24 cellular contexts compared by ENCODE assay signal in the genomic region with DNA sequence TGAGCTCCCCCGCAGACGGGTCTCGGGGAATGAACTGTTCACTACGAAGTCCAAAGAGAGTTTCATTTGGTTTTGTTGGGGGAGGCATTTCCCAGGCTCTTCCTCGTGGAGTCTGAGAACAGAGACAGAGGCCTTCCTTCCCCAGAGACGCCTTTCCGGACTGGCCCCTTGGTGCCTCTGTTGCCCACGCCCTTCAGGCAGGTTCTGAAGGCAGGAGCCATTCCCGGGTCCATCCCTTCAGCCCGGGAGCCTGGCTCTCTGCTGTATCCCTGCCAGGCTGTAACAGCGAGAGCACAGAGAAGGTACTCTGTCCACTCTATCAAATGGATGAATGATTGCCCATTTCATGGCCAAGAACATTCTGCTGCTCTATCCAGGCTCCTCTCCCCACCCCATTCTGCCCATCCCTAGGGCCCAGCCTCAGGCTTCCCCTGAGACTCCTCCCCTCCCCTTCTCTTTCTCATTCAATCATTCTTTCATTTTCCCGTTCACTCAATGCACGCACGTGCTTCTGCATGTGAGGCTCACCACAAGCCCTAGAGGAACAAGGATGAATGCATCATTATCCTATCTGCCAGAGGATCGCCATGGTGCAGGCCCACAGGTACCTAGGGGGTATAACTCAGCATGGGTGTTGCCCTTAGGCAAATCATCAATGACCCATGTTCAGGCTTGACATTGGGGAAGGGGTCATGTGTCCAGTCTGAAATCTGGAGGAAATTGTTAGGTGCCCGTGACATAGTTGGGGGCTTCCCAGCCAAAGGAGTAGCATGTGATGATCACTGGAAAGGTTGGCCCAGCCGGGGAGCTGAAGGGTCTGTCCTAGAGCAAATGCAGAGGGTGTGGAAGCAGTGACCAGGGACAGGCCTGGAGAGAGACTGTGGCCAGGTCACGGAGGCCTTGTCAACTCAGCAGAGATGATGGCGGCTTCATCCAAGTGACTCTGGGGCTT.
"Had no signal": no experiment of that assay in that cellular context is flagged by ENCODE, and none has a peak within 500 bp of the region (broad histone marks: within the 10 kb centered on the region; RNA-seq: fewer than 3 reads in every experiment).

No MANE protein-coding gene starts in this region.

- H3K9me3 ChIP-seq: colonic mucosa, heart right ventricle, psoas muscle, upper lobe of left lung had no signal

- DNase-seq: activated B cell treated with CpG ODN at 0.5 μM for 24 hours; activated CD4-positive, alpha-beta T cell treated with anti-CD3 and anti-CD28 coated beads, Interleukin-2, amount 50 U/mL, for 1 hour; activated CD8-positive, alpha-beta memory T cell treated with anti-CD3 and anti-CD28 coated beads, Interleukin-2, amount 10 ng/mL, durations not matched to agents 7 days and 5 days; activated CD8-positive, alpha-beta T cell treated with anti-CD3 and anti-CD28 coated beads, Interleukin-2, amount 10 ng/mL, durations not matched to agents 7 days and 5 days; activated naive CD4-positive, alpha-beta T cell treated with Interleukin-2 at 50 U/mL for 16 hours; activated T-cell treated with anti-CD3 and anti-CD28 coated beads, Interleukin-2, amount 50 U/mL, for 48 hours; cerebellar nuclear complex; colonic mucosa; dorsolateral prefrontal cortex; effector memory CD4-positive, alpha-beta T cell; naive B cell; occipital lobe; psoas muscle; stimulated activated CD4-positive, alpha-beta T cell treated with anti-CD3 and anti-CD28 coated beads, Interleukin-12 subunit alpha, Interleukin-12 subunit beta, amount 100 ng/mL, for 4 hours; stimulated activated CD4-positive, alpha-beta T cell treated with anti-CD3 and anti-CD28 coated beads, Interleukin-4, amount 100 ng/mL, for 1 hour; stimulated activated naive CD8-positive, alpha-beta T cell treated with anti-CD3 and anti-CD28 coated beads, Interleukin-15, Interleukin-2, amounts not matched to agents 100 U/mL and 50 U/mL, for 24 hours; T-helper 1 cell had no signal

- H3K27me3 Mint-ChIP-seq: activated CD8-positive, alpha-beta memory T cell treated with anti-CD3 and anti-CD28 coated beads, Interleukin-2, amount 10 ng/mL, durations not matched to agents 7 days and 5 days had no signal

- H3K4me1 ChIP-seq: colonic mucosa, parathyroid adenoma, psoas muscle, upper lobe of left lung had no signal

- ATAC-seq: activated CD8-positive, alpha-beta memory T cell treated with anti-CD3 and anti-CD28 coated beads, Interleukin-2, amount 10 ng/mL, durations not matched to agents 7 days and 5 days; activated CD8-positive, alpha-beta T cell treated with anti-CD3 and anti-CD28 coated beads, Interleukin-2, amount 10 ng/mL, durations not matched to agents 7 days and 5 days; stimulated activated naive CD8-positive, alpha-beta T cell treated with anti-CD3 and anti-CD28 coated beads, Interleukin-15, Interleukin-2, amounts not matched to agents 100 U/mL and 50 U/mL, for 24 hours had no signal

- H3K9me3 Mint-ChIP-seq: activated B cell treated with CpG ODN at 0.5 μM for 24 hours; activated T-helper 2 cell treated with anti-CD3 and anti-CD28 coated beads, Interferon-gamma antibody, Interleukin-2, Interleukin-4, amounts not matched to agents 10 μg/mL and 5 μg/mL and 100 μg/mL, durations not matched to agents 14 hours and 24 hours and 36 hours; T-helper 2 cell treated with Interferon-gamma antibody and Interleukin-4, amounts not matched to agents 5 μg/mL and 100 μg/mL, for 36 hours had no signal

- H3K4me3 Mint-ChIP-seq: activated B cell treated with CpG ODN at 0.5 μM for 24 hours; activated CD8-positive, alpha-beta memory T cell treated with anti-CD3 and anti-CD28 coated beads, Interleukin-2, amount 10 ng/mL, durations not matched to agents 7 days and 5 days; activated CD8-positive, alpha-beta T cell treated with anti-CD3 and anti-CD28 coated beads, Interleukin-2, amount 10 ng/mL, durations not matched to agents 7 days and 5 days; activated naive CD8-positive, alpha-beta T cell; naive B cell; T-helper 2 cell treated with Interferon-gamma antibody and Interleukin-4, amounts not matched to agents 5 μg/mL and 100 μg/mL, for 36 hours had no signal

- H3K36me3 Mint-ChIP-seq: activated CD8-positive, alpha-beta memory T cell treated with anti-CD3 and anti-CD28 coated beads, Interleukin-2, amount 10 ng/mL, durations not matched to agents 7 days and 5 days; activated naive CD8-positive, alpha-beta T cell; naive B cell had no signal

- H3K4me3 ChIP-seq: colonic mucosa, heart right ventricle, psoas muscle, upper lobe of left lung had no signal

- H3K27ac Mint-ChIP-seq: activated B cell treated with CpG ODN at 0.5 μM for 24 hours; activated CD8-positive, alpha-beta memory T cell treated with anti-CD3 and anti-CD28 coated beads, Interleukin-2, amount 10 ng/mL, durations not matched to agents 7 days and 5 days; activated CD8-positive, alpha-beta T cell treated with anti-CD3 and anti-CD28 coated beads, Interleukin-2, amount 10 ng/mL, durations not matched to agents 7 days and 5 days; activated naive CD8-positive, alpha-beta T cell; activated T-helper 2 cell treated with anti-CD3 and anti-CD28 coated beads, Interferon-gamma antibody, Interleukin-2, Interleukin-4, amounts not matched to agents 10 μg/mL and 5 μg/mL and 100 μg/mL, durations not matched to agents 14 hours and 24 hours and 36 hours; naive B cell; T-helper 2 cell treated with Interferon-gamma antibody and Interleukin-4, amounts not matched to agents 5 μg/mL and 100 μg/mL, for 36 hours had no signal

- H3K4me1 Mint-ChIP-seq: activated B cell treated with CpG ODN at 0.5 μM for 24 hours; activated CD8-positive, alpha-beta memory T cell treated with anti-CD3 and anti-CD28 coated beads, Interleukin-2, amount 10 ng/mL, durations not matched to agents 7 days and 5 days; naive B cell had no signal

- FAIRE-seq: bronchial epithelial cell had no signal

- H3K27ac ChIP-seq: colonic mucosa, parathyroid adenoma, psoas muscle, upper lobe of left lung had no signal
